Comparison of ENCODE assay signal across 1 cellular context in the genomic region with DNA sequence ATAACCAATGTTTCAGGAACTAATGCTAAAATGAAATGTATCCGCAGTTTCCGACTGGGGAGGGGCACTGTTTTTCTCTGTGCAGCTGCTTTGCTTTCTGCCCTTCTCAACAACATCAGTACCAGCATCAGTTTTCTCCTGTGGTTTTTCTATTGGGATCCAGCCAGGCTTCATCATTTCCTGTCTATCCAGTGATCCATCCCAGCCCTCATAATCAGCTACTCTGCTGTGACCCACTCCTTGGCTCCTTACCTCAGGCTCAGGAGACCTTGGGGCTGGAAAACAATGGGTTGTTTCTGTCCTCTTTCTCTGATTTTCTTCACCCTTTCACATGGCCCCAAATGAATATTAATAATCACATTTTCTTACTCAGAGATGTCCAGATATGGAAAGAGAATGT.
TF ChIP-seq lines count a peak whose summit lies in the region.

No MANE protein-coding gene starts in this region.

TF ChIP-seq in GM23338, 12 proteins besides CTCF, POLR2A, EP300 and RAD21 (continued from another document):
- TF ChIP-seq REST (IDR thresholded peaks at IDR 0.05; ENCODE audit: unreplicated experiment) (no peak), STAT1 (IDR thresholded peaks at IDR 0.05; ENCODE audit: unreplicated experiment) (no peak), ZNF331 (CRISPR knock-in tag; IDR thresholded peaks at IDR 0.05; ENCODE audit: low read depth) (no peak), ZNF114 (CRISPR knock-in tag; IDR thresholded peaks at IDR 0.05) (no peak), POLR2AphosphoS5 (IDR thresholded peaks at IDR 0.05; ENCODE audit: low read depth) (no peak), JUNB (IDR thresholded peaks at IDR 0.05; ENCODE audit: unreplicated experiment) (no peak), EZH2 (IDR thresholded peaks at IDR 0.05; ENCODE audit: low read depth, unreplicated experiment) (no peak), EZH2phosphoT487 (IDR thresholded peaks at IDR 0.05; ENCODE audit: unreplicated experiment) (no peak)
- TF ChIP-seq, protein P1, sequence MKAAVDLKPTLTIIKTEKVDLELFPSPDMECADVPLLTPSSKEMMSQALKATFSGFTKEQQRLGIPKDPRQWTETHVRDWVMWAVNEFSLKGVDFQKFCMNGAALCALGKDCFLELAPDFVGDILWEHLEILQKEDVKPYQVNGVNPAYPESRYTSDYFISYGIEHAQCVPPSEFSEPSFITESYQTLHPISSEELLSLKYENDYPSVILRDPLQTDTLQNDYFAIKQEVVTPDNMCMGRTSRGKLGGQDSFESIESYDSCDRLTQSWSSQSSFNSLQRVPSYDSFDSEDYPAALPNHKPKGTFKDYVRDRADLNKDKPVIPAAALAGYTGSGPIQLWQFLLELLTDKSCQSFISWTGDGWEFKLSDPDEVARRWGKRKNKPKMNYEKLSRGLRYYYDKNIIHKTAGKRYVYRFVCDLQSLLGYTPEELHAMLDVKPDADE (IDR thresholded peaks at IDR 0.05): no peak
TF ChIP-seq in GM23338: peak in this region for 0.
